Comparison of ENCODE assay signal across 10 cellular contexts in the genomic region with DNA sequence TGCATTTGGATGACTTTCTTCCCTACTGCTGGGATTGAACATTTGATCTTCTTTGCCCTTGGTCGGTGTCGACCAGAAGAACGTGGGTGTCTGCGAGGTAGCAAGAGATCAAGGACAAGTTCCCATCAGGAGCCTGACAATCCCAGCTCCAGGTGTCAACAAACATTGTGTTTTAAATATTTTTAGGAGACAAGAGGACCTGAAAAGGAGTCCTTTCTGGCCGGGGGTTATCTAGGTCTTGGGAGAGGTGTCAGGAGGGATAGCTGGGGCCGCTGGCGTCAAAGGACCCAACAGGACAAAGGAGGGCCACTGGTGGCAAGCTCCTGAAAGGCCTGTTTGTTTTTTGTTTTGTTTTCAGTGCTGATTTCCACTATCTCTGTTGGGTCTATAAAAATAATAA.
"Had no signal": no experiment of that assay in that cellular context is flagged by ENCODE, and none has a peak within 500 bp of the region (broad histone marks: within the 10 kb centered on the region; RNA-seq: fewer than 3 reads in every experiment).

No MANE protein-coding gene starts in this region.

- DNase-seq: GM23248, H7, HFFc6, KBM-7 had no signal

- ATAC-seq: HCT116, HepG2 had no signal

- H3K27ac Mint-ChIP-seq: HFFc6, IgD-negative memory B cell had no signal

- H3K27ac ChIP-seq: GM23248, HL-60, KMS-11 had no signal

- H3K4me2 ChIP-seq: KMS-11 had no signal

- H3K9me3 ChIP-seq: HAP-1 had no signal

- H3K4me3 Mint-ChIP-seq: HFFc6, IgD-negative memory B cell had no signal

- H2AFZ ChIP-seq: GM23248 had no signal

- FAIRE-seq: HepG2 had no signal

- H3K27me3 Mint-ChIP-seq: IgD-negative memory B cell had no signal

- H3K36me3 ChIP-seq: HAP-1 had no signal

- H3K4me1 ChIP-seq: HAP-1 had no signal

- H3K4me3 ChIP-seq: GM23248, HAP-1 had no signal

- H3K9ac ChIP-seq: GM23248, KMS-11 had no signal
